12 cellular contexts compared by ENCODE assay signal in the genomic region with DNA sequence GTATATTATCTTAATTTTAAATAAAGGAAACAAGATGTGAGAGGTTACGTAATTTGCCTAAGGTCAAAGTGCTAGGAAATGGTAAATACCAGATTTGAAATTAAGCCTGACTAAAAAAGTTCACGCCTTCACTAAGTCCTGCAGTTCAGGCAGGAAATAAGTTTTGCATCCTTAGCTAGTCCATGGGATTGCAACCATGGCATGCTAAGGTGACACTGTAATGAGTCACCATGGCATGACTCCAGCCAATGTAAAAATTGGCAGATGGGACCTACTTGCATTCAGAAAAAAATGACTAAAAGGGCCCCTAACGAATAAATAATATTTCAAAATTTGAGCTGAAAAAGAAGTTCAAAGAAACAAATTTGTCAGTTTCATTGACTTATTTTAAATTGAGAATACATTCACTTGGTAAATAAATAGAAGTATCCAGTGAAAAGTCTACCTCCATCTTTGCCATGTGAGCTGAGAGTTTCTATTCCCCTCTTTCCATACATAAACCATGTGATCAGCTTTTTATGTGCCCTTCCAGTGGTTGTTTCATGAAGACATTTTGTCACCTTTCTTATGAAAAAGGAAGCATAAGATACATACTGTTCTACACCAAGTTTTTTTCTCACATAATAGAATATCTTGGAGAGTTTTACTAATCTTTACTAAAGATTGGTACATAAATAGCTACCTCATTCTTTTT.
A peak's percentile ranks its signal among the peaks of the same experiment; 100 is the strongest.
DNase-seq lines count a peak whose midpoint lies in the region; ATAC-seq, FAIRE-seq and TF ChIP-seq lines count a peak whose summit lies in the region.
"Had no signal": no experiment of that assay in that cellular context is flagged by ENCODE, and none has a peak within 500 bp of the region (broad histone marks: within the 10 kb centered on the region; RNA-seq: fewer than 3 reads in every experiment).

No MANE protein-coding gene starts in this region.

- no peak for TF ChIP-seq EP300 in H1 (IDR thresholded peaks at IDR 0.05; ENCODE audit: borderline replicate concordance in 1 of 2, low read depth in 2 of 2, low read length in 2 of 2)

- no peak overlapping the region for H3K14ac ChIP-seq in H1 (ENCODE audit: insufficient read length)

- no peak overlapping the region for H3K4ac ChIP-seq in H1 (replicated peaks; ENCODE audit: insufficient read length, low read depth, low read length)

- no peak overlapping the region for H4K5ac ChIP-seq in H1 (ENCODE audit: insufficient read length, low read depth, low read length)

- peak; percentile 82 for ATAC-seq in PC-3
- ATAC-seq in HG02885 (IDR thresholded peaks at IDR 0.05; ENCODE audit: poor library complexity, unreplicated experiment): no peak
- ATAC-seq: right cardiac atrium had no signal

- no peaks in the 10 kb centered on the region for H3K9me3 ChIP-seq in PC-3 (ENCODE audit: low read length)
- H3K9me3 ChIP-seq in H1 (ENCODE audit: insufficient read depth in 2 of 2, low read depth in 1 of 2, low read length in 1 of 2): no peaks in the 10 kb centered on the region
- H3K9me3 ChIP-seq: transverse colon had no signal

- no peaks in the 10 kb centered on the region for H3K9me2 ChIP-seq in PC-3 (replicated peaks; ENCODE audit: low read length)

- H3K27ac ChIP-seq in PC-3 (ENCODE audit: low read length) (peak overlapping the region; percentile 68), H1 (ENCODE audit: low read depth, low read length) (no peak overlapping the region)
- H3K27ac ChIP-seq: transverse colon had no signal

- no peak overlapping the region for H3K9ac ChIP-seq in PC-3 (ENCODE audit: low read length)
- no peak overlapping the region for H3K9ac ChIP-seq in H1 (replicated peaks in 1 of 4; ENCODE audit: extremely low read depth in 1 of 4, low read depth in 3 of 4, low read length in 3 of 4)

- peak overlapping the region; percentile 46 for H3K4me2 ChIP-seq in PC-3 (ENCODE audit: low read length)
- no peak overlapping the region for H3K4me2 ChIP-seq in H1 (ENCODE audit: insufficient read depth in 1 of 2, low read depth in 2 of 2, low read length in 2 of 2)

- no TSS peak for BruUV-seq in PC-3 (replicated peaks; lab: Mats Ljungman, UMichigan)

- H2AFZ ChIP-seq in PC-3 (ENCODE audit: low read length) (no peak overlapping the region), H1 (ENCODE audit: low read length) (no peak overlapping the region)

- intact Hi-C loops in PC-3 (cut with micrococcal nuclease): loop anchor here (5.0 kb wide), 1 partner anchor 213 kb away; no protein-coding TSS in a partner anchor

- no peak overlapping the region for H2BK5ac ChIP-seq in H1 (ENCODE audit: low read depth, low read length)

- no peaks in the 10 kb centered on the region for H3K79me1 ChIP-seq in H1 (ENCODE audit: low read depth, low read length)

- no peaks in the 10 kb centered on the region for H3K23me2 ChIP-seq in H1 (ENCODE audit: low read depth, low read length)

- no peak overlapping the region for H3K23ac ChIP-seq in H1 (ENCODE audit: insufficient read length)

- no peak overlapping the region for H3K56ac ChIP-seq in H1 (replicated peaks; ENCODE audit: insufficient read length, low read depth, low read length)

- peak overlapping the region; percentile 84; the same call in 1 of the 2 replicates for H2BK20ac ChIP-seq in H1 (ENCODE audit: low read length)

- H3K79me2 ChIP-seq in PC-3 (ENCODE audit: low read length) (no peaks in the 10 kb centered on the region), H1 (ENCODE audit: control insufficient read depth in 1 of 2, insufficient read depth in 2 of 2, low read length in 2 of 2) (no peaks in the 10 kb centered on the region)

- no peak overlapping the region for H4K8ac ChIP-seq in H1 (ENCODE audit: extremely low read depth, insufficient read depth, low read length)

- H3K27me3 ChIP-seq in PC-3 (ENCODE audit: low read length): no peaks in the 10 kb centered on the region
- no peaks in the 10 kb centered on the region for H3K27me3 ChIP-seq in H1 (replicated peaks in 1 of 4; ENCODE audit: control insufficient read depth in 3 of 4, extremely low read depth in 1 of 4, insufficient read depth in 3 of 4, low read length in 3 of 4)
- H3K27me3 ChIP-seq: transverse colon had no signal

- no peak overlapping the region for H2AK5ac ChIP-seq in H1 (ENCODE audit: low read depth, low read length)

- H2BK15ac ChIP-seq in H1 (ENCODE audit: low read length): no peak overlapping the region

- peak overlapping the region; percentile 73 for H3K18ac ChIP-seq in H1 (ENCODE audit: extremely low read depth, low read length)

- no peaks in the 10 kb centered on the region for H3F3A ChIP-seq in PC-3 (ENCODE audit: low read length, unreplicated experiment)

- H2BK120ac ChIP-seq in H1 (replicated peaks; ENCODE audit: low read depth, low read length): no peak overlapping the region

- TF ChIP-seq RAD21 in H1 (IDR thresholded peaks at IDR 0.05 in 1 of 2, conservative IDR thresholded peaks at IDR 0.05 in 1 of 2; ENCODE audit: low read depth in 2 of 2, low read length in 2 of 2): no peak

- FAIRE-seq in H1 (lab: Jason Lieb, UNC): no peak
- FAIRE-seq in D721Med (lab: Jason Lieb, UNC): no peak

- CTCF ChIA-PET in PC-3 (lab: Charles Lee): no interaction called here
- CTCF ChIA-PET in H1 (lab: Charles Lee; ENCODE audit: partially characterized antibody): interaction anchor here (0.7 kb wide), 1 partner anchor 78 kb away, joined by 3 read pairs; no protein-coding TSS in a partner anchor

- H3K36me3 ChIP-seq in PC-3 (ENCODE audit: low read depth, low read length): no peaks in the 10 kb centered on the region
- H3K36me3 ChIP-seq in H1 (ENCODE audit: control insufficient read depth in 2 of 4, insufficient read depth in 4 of 4, low read length in 3 of 4): no peaks in the 10 kb centered on the region
- H3K36me3 ChIP-seq: transverse colon had no signal

- H4K91ac ChIP-seq in H1 (replicated peaks; ENCODE audit: insufficient read length, low read length): no peak overlapping the region

- POLR2A ChIA-PET in PC-3 (lab: Charles Lee; ENCODE audit: unreplicated experiment): no interaction called here
- POLR2A ChIA-PET in H1 (lab: Charles Lee; ENCODE audit: partially characterized antibody): no interaction called here

- H2BK12ac ChIP-seq in H1 (ENCODE audit: low read depth, low read length): no peak overlapping the region

- H4K20me1 ChIP-seq in PC-3 (ENCODE audit: low read length) (no peaks in the 10 kb centered on the region), H1 (replicated peaks in 1 of 2; ENCODE audit: control insufficient read depth in 1 of 2, insufficient read depth in 2 of 2, low read length in 2 of 2) (no peaks in the 10 kb centered on the region)

- WGBS in H1 (ENCODE audit: extremely low coverage in 1 of 2, insufficient coverage in 1 of 2, insufficient read length in 1 of 2, insufficient replicate concordance in 2 of 2, low coverage in 1 of 2, low lambda C conversion rate in 2 of 2, missing lambda C conversion rate in 1 of 2), 2 experiments: 92% methylated on average over 3 of the region's 3 CpGs; no CpG with 5 or more reads in 1 of the 2 experiments

- TF ChIP-seq POLR2A in H1 (IDR thresholded peaks at IDR 0.05; ENCODE audit: control extremely low read depth in 1 of 2, low read depth in 2 of 2, low read length in 2 of 2): no peak

- H3K4me3 ChIP-seq in PC-3 (ENCODE audit: low read length): 0 out of 2 replicates have a peak overlapping the region, but pooled peaks have one; percentile 23
- no peak overlapping the region for H3K4me3 ChIP-seq in H1 (ENCODE audit: extremely low read depth in 1 of 4, insufficient read depth in 2 of 4, low read depth in 3 of 4, low read length in 4 of 4)
- H3K4me3 ChIP-seq: transverse colon had no signal

- DNase-seq in EH (ENCODE audit: low read depth) (peak; percentile 72), PC-3 (peak; percentile 96), H1 (ENCODE audit: low read depth in 1 of 2, low spot score in 2 of 2) (no peak), myocyte (ENCODE audit: low read depth) (peak; percentile 42), D721Med (ENCODE audit: insufficient read length, low spot score) (no peak), putamen (ENCODE audit: low spot score) (no peak), retina (no peak)
- DNase-seq: head of caudate nucleus, right cardiac atrium, Right ventricle myocardium superior, transverse colon had no signal

- H3K4me1 ChIP-seq in PC-3 (ENCODE audit: insufficient read depth, low read length): peaks cover 38% of the 10 kb centered on the region
- H3K4me1 ChIP-seq in H1 (replicated peaks in 1 of 4; ENCODE audit: control insufficient read depth in 3 of 4, insufficient read depth in 4 of 4, low read length in 3 of 4): peaks cover 0 to 10% (median 5%) of the 10 kb centered on the region in 4 experiments; a peak in 5 of 7 replicates
- H3K4me1 ChIP-seq: transverse colon had no signal

- TF ChIP-seq CTCF in PC-3 (conservative IDR thresholded peaks at IDR 0.05; ENCODE audit: low read depth, low read length) (no peak), H1 (IDR thresholded peaks at IDR 0.05; ENCODE audit: control extremely low read depth in 1 of 3, insufficient read depth in 1 of 3, low read depth in 1 of 3, low read length in 3 of 3) (no peak), D721Med (IDR thresholded peaks at IDR 0.05; ENCODE audit: insufficient read depth, missing control alignments) (no peak)

TF ChIP-seq in H1, 55 proteins besides CTCF, POLR2A, EP300 and RAD21:
- TF ChIP-seq, protein P1, sequence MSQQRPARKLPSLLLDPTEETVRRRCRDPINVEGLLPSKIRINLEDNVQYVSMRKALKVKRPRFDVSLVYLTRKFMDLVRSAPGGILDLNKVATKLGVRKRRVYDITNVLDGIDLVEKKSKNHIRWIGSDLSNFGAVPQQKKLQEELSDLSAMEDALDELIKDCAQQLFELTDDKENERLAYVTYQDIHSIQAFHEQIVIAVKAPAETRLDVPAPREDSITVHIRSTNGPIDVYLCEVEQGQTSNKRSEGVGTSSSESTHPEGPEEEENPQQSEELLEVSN (IDR thresholded peaks at IDR 0.05): no peak
- no peak for TF ChIP-seq NANOG (IDR thresholded peaks at IDR 0.05; ENCODE audit: insufficient read depth, low read depth, low read length, poor library complexity, severe bottlenecking)
- no peak for TF ChIP-seq MAFK (IDR thresholded peaks at IDR 0.05; ENCODE audit: low read depth, low read length)
- no peak for TF ChIP-seq CHD1 (IDR thresholded peaks at IDR 0.05; ENCODE audit: low read depth, low read length)
TF ChIP-seq in H1: peak in this region for 0.

Comparison
In these comparisons a context has a peak if more than half of its experiments do, and no peak if none do; other contexts are left out.
1. DNase-seq: peak in EH (single experiment), PC-3 (single experiment) and myocyte (single experiment); none in H1 (0 of 2), D721Med (single experiment), putamen (single experiment) and retina (single experiment).